Comparison of ENCODE assay signal across 8 cellular contexts in the genomic region with DNA sequence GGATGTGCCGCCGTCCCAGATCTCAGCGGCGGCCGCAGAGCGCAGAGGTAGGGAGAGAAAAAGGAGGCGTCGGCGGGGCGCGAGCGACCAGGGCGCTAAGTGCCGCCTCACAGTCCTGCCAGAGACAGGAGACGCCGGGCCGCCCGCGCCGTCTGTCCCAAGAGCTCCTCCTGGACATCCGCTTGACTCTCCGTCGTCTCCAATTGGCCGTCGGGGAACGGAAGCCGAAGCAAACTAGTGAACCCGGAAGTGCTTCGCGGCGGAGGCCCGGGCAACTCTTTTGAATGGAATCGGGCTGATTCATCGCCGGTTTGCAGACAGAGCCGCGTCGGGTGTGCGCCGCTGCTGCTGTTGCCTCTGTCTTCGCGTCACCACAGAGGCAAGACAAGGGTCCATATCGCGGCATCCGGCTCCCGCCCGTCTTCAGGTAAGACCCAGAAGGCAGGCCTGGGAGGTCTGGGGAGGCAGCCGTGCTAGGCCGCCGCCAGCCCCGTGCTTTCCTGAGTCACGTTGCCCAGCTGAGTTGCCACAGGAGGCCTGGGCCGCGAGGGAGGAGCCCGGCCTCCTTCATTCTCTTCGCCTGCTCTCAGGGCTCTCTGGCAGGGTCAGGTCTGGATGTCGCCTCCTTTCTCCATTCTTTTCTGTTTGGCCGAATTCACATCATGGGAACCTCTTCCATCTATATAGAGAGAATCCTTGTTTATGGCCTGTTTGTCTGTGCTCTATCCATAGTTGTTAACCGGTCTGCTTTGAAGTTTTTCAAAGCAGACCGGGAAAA. TPM values are rescaled to one million over a fixed set of nuclear protein-coding genes. Genes with fewer than 3 reads are reported as not detected.
A peak's percentile ranks its signal among the peaks of the same experiment; 100 is the strongest.
DNase-seq lines count a peak whose midpoint lies in the region; ATAC-seq, FAIRE-seq and TF ChIP-seq lines count a peak whose summit lies in the region.

TSS of gene PSMD14 (plus strand) at position 248 of the 778 bp plus-strand sequence. CDS start 10,401 bp downstream, outside the sequence.

- peaks cover 7% of the 10 kb centered on the region for H3K9me3 Mint-ChIP-seq in dendritic cell treated with granulocyte-macrophage colony-stimulating factor and Interleukin-4, amounts not matched to agents 40 ng/mL and 50 ng/mL, for 4 days

- intact Hi-C loops in dendritic cell treated with granulocyte-macrophage colony-stimulating factor and Interleukin-4, amounts not matched to agents 40 ng/mL and 50 ng/mL, for 4 days (cut with micrococcal nuclease): no loop called here
- intact Hi-C loops in HepG2 (cut with micrococcal nuclease; ENCODE audit: unreplicated experiment): loop anchor here (1.0 to 5.0 kb wide), 5 partner anchors 11 to 148 kb away; partner anchors contain the start of genes TANK and TBR1

- peaks cover 49% of the 10 kb centered on the region for H3K79me2 ChIP-seq in HepG2 (ENCODE audit: insufficient read depth, low read length)

- peaks cover 19% of the 10 kb centered on the region for H3K36me3 Mint-ChIP-seq in dendritic cell treated with granulocyte-macrophage colony-stimulating factor and Interleukin-4, amounts not matched to agents 40 ng/mL and 50 ng/mL, for 4 days (ENCODE audit: low read depth)

- in situ Hi-C loops in HepG2 (cut with HindIII; ENCODE audit: extremely low pct_ligation_motif_present, low pct_unique_long_range_greater_than_20kb): no loop called here

- H2AFZ ChIP-seq in HepG2 (ENCODE audit: low read length): peak within 1 kb of the TSS; percentile 92

- peak within 1 kb of the TSS; percentile 89 for H3K4me3 Mint-ChIP-seq in dendritic cell treated with granulocyte-macrophage colony-stimulating factor and Interleukin-4, amounts not matched to agents 40 ng/mL and 50 ng/mL, for 4 days

- peak; percentile 96 for DNase-seq in NCI-H748 (lab: John Stamatoyannopoulos, UW; ENCODE audit: unreplicated experiment)
- DNase-seq in activated CD4-positive, alpha-beta T cell treated with anti-CD3 and anti-CD28 coated beads, Interleukin-2, amount 50 U/mL, for 24 hours (ENCODE audit: low read depth in 1 of 2, low spot score in 1 of 2): peak; percentile 74 to 88
- peak; percentile 95 for DNase-seq in HepG2 (ENCODE audit: low spot score)
- peak; percentile 85 for DNase-seq in stimulated activated CD4-positive, alpha-beta T cell treated with anti-CD3 and anti-CD28 coated beads, Interleukin-4, amount 100 ng/mL, for 1 hour

- peak within 1 kb of the TSS; percentile 59 to 84 (median 79) for H3K4me3 ChIP-seq in BLaER1 treated with 17β-estradiol and CSF1 and Interleukin-3, amounts not matched to agents 10 nM and 100 nM
- H3K4me3 ChIP-seq in HepG2 (replicated peaks in 1 of 3; ENCODE audit: insufficient read depth in 1 of 3, low read depth in 2 of 3, low read length in 3 of 3): peak within 1 kb of the TSS; percentile 80 to 87 (median 82)

- TF ChIP-seq POLR2A in HepG2 (IDR thresholded peaks at IDR 0.05; ENCODE audit: insufficient read depth in 1 of 2, low read depth in 2 of 2, low read length in 2 of 2): peak; percentile 92 to 97

- POLR2A ChIA-PET in HepG2 (lab: Yijun Ruan, JAX): interaction anchor here (0.6 to 1.7 kb wide), 12 partner anchors 12 to 688 kb away, joined by 3 to 9 read pairs (median 3); no protein-coding TSS in a partner anchor

- FAIRE-seq in HepG2 (lab: Jason Lieb, UNC): no peak

- H3K27ac Mint-ChIP-seq in dendritic cell treated with granulocyte-macrophage colony-stimulating factor and Interleukin-4, amounts not matched to agents 40 ng/mL and 50 ng/mL, for 4 days: peak within 1 kb of the TSS; percentile 97

- H3K27me3 Mint-ChIP-seq in dendritic cell treated with granulocyte-macrophage colony-stimulating factor and Interleukin-4, amounts not matched to agents 40 ng/mL and 50 ng/mL, for 4 days: no peaks in the 10 kb centered on the region

- TF ChIP-seq EP300 in HepG2 (IDR thresholded peaks at IDR 0.05; ENCODE audit: low read depth in 2 of 2, low read length in 2 of 2): no peak
- TF ChIP-seq EP300 in HepG2 (CRISPR knock-in tag; IDR thresholded peaks at IDR 0.05; ENCODE audit: borderline replicate concordance): peak; percentile 59; the same call in 1 of the 2 replicates

- BruUV-seq in HepG2 (replicated peaks; lab: Mats Ljungman, UMichigan): no TSS peak

- peak within 1 kb of the TSS; percentile 83 to 99 (median 87) for H3K4me2 ChIP-seq in BLaER1 treated with 17β-estradiol and CSF1 and Interleukin-3, amounts not matched to agents 10 nM and 100 nM
- H3K4me2 ChIP-seq in HepG2 (ENCODE audit: low read depth, low read length): peak within 1 kb of the TSS; percentile 72

- ATAC-seq in GM19351 (IDR thresholded peaks at IDR 0.05; ENCODE audit: unreplicated experiment): peak; percentile 96
- peak; percentile 94 for ATAC-seq in HG03521 (IDR thresholded peaks at IDR 0.05; ENCODE audit: unreplicated experiment)
- peak; percentile 98 for ATAC-seq in HepG2

- peaks cover 0 to 37% (median 19%) of the 10 kb centered on the region in 11 experiments; a peak in 18 of 22 replicates for H3K36me3 ChIP-seq in BLaER1 treated with 17β-estradiol and CSF1 and Interleukin-3, amounts not matched to agents 10 nM and 100 nM
- H3K36me3 ChIP-seq in HepG2 (replicated peaks in 1 of 2; ENCODE audit: control insufficient read depth in 1 of 2, insufficient read depth in 2 of 2, low read length in 2 of 2): peaks cover 0 to 5% of the 10 kb centered on the region in 2 experiments; a peak in 1 of 5 replicates

- WGBS in HepG2 (ENCODE audit: low lambda C conversion rate): under 1% methylated on average over 36 of the region's 60 CpGs

- CTCF ChIA-PET in HepG2 (lab: Yijun Ruan, JAX; ENCODE audit: low intra/inter-chr PET ratio, low total read pairs): no interaction called here

- peak within 1 kb of the TSS; percentile 85 to 97 (median 94) for H3K27ac ChIP-seq in BLaER1 treated with 17β-estradiol and CSF1 and Interleukin-3, amounts not matched to agents 10 nM and 100 nM
- peak within 1 kb of the TSS; percentile 88 for H3K27ac ChIP-seq in HepG2 (ENCODE audit: extremely low read length, insufficient read depth, low read length)

- H4K20me1 ChIP-seq in BLaER1 treated with 17β-estradiol and CSF1 and Interleukin-3, amounts not matched to agents 10 nM and 100 nM: peaks cover 0 to 41% (median 24%) of the 10 kb centered on the region in 11 experiments; a peak in 18 of 22 replicates
- H4K20me1 ChIP-seq in HepG2 (ENCODE audit: insufficient read depth, low read length): no peaks in the 10 kb centered on the region

- H3K4me1 Mint-ChIP-seq in dendritic cell treated with granulocyte-macrophage colony-stimulating factor and Interleukin-4, amounts not matched to agents 40 ng/mL and 50 ng/mL, for 4 days (ENCODE audit: low read depth): peaks cover 18% of the 10 kb centered on the region

- TF ChIP-seq CTCF in HepG2 (CRISPR knock-in tag; IDR thresholded peaks at IDR 0.05): peak; percentile 29; the same call in 1 of the 2 replicates

- peak within 1 kb of the TSS; percentile 87 to 96 (median 94) for H3K9ac ChIP-seq in BLaER1 treated with 17β-estradiol and CSF1 and Interleukin-3, amounts not matched to agents 10 nM and 100 nM
- H3K9ac ChIP-seq in HepG2 (ENCODE audit: insufficient read depth, low read depth, low read length): peak within 1 kb of the TSS; percentile 85

- H3K4me1 ChIP-seq in BLaER1 treated with 17β-estradiol and CSF1 and Interleukin-3, amounts not matched to agents 10 nM and 100 nM: peaks cover 25 to 38% (median 31%) of the 10 kb centered on the region in 10 experiments
- peaks cover 26% of the 10 kb centered on the region for H3K4me1 ChIP-seq in HepG2 (ENCODE audit: insufficient read depth, low read length)

- no peaks in the 10 kb centered on the region for H3K27me3 ChIP-seq in BLaER1 treated with 17β-estradiol and CSF1 and Interleukin-3, amounts not matched to agents 10 nM and 100 nM
- H3K27me3 ChIP-seq in HepG2 (ENCODE audit: control insufficient read depth in 1 of 2, insufficient read depth in 2 of 2, low read length in 2 of 2): no peaks in the 10 kb centered on the region; a peak in 1 of 5 replicates

- TF ChIP-seq RAD21 in HepG2 (CRISPR knock-in tag; IDR thresholded peaks at IDR 0.05): no peak

- H3K9me3 ChIP-seq in BLaER1 treated with 17β-estradiol and CSF1 and Interleukin-3, amounts not matched to agents 10 nM and 100 nM (replicated peaks in 1 of 11): peaks cover 10 to 35% (median 17%) of the 10 kb centered on the region in 11 experiments
- no peaks in the 10 kb centered on the region for H3K9me3 ChIP-seq in HepG2 (ENCODE audit: low read length)

TF ChIP-seq in HepG2, 621 proteins besides CTCF, POLR2A, EP300 and RAD21 (continues in another document):
- TF ChIP-seq ZNF138 (CRISPR knock-in tag; IDR thresholded peaks at IDR 0.05; ENCODE audit: low read depth) (no peak), SMAD1 (CRISPR knock-in tag; IDR thresholded peaks at IDR 0.05; ENCODE audit: borderline replicate concordance, low read depth) (peak; percentile 96), JUND (CRISPR knock-in tag; IDR thresholded peaks at IDR 0.05) (peak; percentile 91), MED8 (CRISPR knock-in tag; IDR thresholded peaks at IDR 0.05; ENCODE audit: insufficient replicate concordance) (peak; percentile 74), KLF11 (CRISPR knock-in tag; IDR thresholded peaks at IDR 0.05) (0 out of 2 replicates have a peak, but pooled peaks have one; percentile 74), ARHGAP35 (CRISPR knock-in tag; IDR thresholded peaks at IDR 0.05; ENCODE audit: borderline replicate concordance) (peak; percentile 86; the same call in 1 of the 2 replicates)

RNA-seq across cellular contexts. Expression of gene PSMD14, which starts in this region (rescaled TPM):
- total RNA-seq in HepG2 (2016; rRNA removed; fragmentation: Illumina TruSeq; extraction: Trizol): 149 and 231 TPM in 2 replicates
- 39.6 and 43.9 TPM in 2 replicates for total RNA-seq in HepG2 (2016; cell fraction: cytosol; rRNA removed; fragmentation: Illumina TruSeq; extraction: Trizol; ENCODE audit: low read depth)
- 153 and 232 TPM in 2 replicates for total RNA-seq in HepG2 (2016; cell fraction: insoluble cytoplasmic fraction; rRNA removed; fragmentation: Illumina TruSeq; extraction: Trizol)
- 53.1 and 54.7 TPM in 2 replicates for total RNA-seq in HepG2 (2016; cell fraction: membrane; rRNA removed; fragmentation: Illumina TruSeq; extraction: Trizol)
- total RNA-seq in HepG2 (2016; cell fraction: nucleus; rRNA removed; fragmentation: Illumina TruSeq; extraction: Trizol): 116 and 118 TPM in 2 replicates
- 40.8 and 60.6 TPM in 2 replicates for polyA plus RNA-seq in HepG2 (2011; rRNA removed)
- 29.9 and 42.7 TPM in 2 replicates for polyA plus RNA-seq in HepG2 (2011; cell fraction: cytosol; rRNA removed)
- 12.9 and 15.9 TPM in 2 replicates for polyA plus RNA-seq in HepG2 (2011; cell fraction: nucleus; rRNA removed)
- polyA plus RNA-seq in HepG2 (2012): 64.5 and 66.6 TPM in 2 replicates
- polyA plus RNA-seq in HepG2 (2016; cell fraction: cytosol; fragmentation: Illumina TruSeq; extraction: Trizol; ENCODE audit: low read depth): 24.0 and 25.1 TPM in 2 replicates
- 189 and 200 TPM in 2 replicates for polyA plus RNA-seq in HepG2 (2016; cell fraction: insoluble cytoplasmic fraction; fragmentation: Illumina TruSeq; extraction: Trizol; ENCODE audit: low read depth)
- polyA plus RNA-seq in HepG2 (2016; cell fraction: membrane; fragmentation: Illumina TruSeq; extraction: Trizol; ENCODE audit: low read depth): 30.2 and 33.4 TPM in 2 replicates
- polyA plus RNA-seq in HepG2 (2016; cell fraction: nucleus; fragmentation: Illumina TruSeq; extraction: Trizol; ENCODE audit: insufficient read depth, low read depth): 70.5 and 71.9 TPM in 2 replicates
- 13.9 and 20.3 TPM in 2 replicates for polyA minus RNA-seq in HepG2 (2011; rRNA and poly(A)+ RNA removed; ENCODE audit: low replicate concordance)
- polyA minus RNA-seq in HepG2 (2011; cell fraction: cytosol; rRNA and poly(A)+ RNA removed): 25.6 and 31.3 TPM in 2 replicates
- 114 and 131 TPM in 2 replicates for polyA minus RNA-seq in HepG2 (2011; cell fraction: nucleus; rRNA and poly(A)+ RNA removed)

Comparison
In these comparisons a context has a peak if more than half of its experiments do, and no peak if none do; other contexts are left out.
1. Peak in every context shown above with its lines: DNase-seq, ATAC-seq, H3K4me3 ChIP-seq and H3K27ac ChIP-seq.